2 cellular contexts compared by ENCODE assay signal in genomic region chr1:214241060-214241459, GRCh38.
A peak's percentile ranks its signal among the peaks of the same experiment; 100 is the strongest.
TF ChIP-seq lines count a peak whose summit lies in the region.

No MANE protein-coding gene starts in this region.

TF ChIP-seq in HepG2, 621 proteins besides CTCF, POLR2A, EP300 and RAD21:
- TF ChIP-seq ZNF746 (CRISPR knock-in tag; IDR thresholded peaks at IDR 0.05) (no peak), CREB1 (IDR thresholded peaks at IDR 0.05) (0 out of 2 replicates have a peak, but pooled peaks have one; percentile 16), CREB1 (CRISPR knock-in tag; IDR thresholded peaks at IDR 0.05) (no peak)

TF ChIP-seq in endothelial cell of umbilical vein, 7 proteins besides CTCF, POLR2A, EP300 and RAD21:
- TF ChIP-seq FOS (IDR thresholded peaks at IDR 0.05; ENCODE audit: borderline replicate concordance, insufficient read depth, low read length) (peak; percentile 85), GATA2 (IDR thresholded peaks at IDR 0.05; ENCODE audit: insufficient read depth, insufficient read length, low read depth, low read length) (no peak), JUN (IDR thresholded peaks at IDR 0.05; ENCODE audit: borderline replicate concordance, insufficient read depth, insufficient read length, low read depth) (peak; percentile 33), MYC (IDR thresholded peaks at IDR 0.05; ENCODE audit: low read depth, low read length) (no peak), EZH2 (IDR thresholded peaks at IDR 0.05; ENCODE audit: borderline replicate concordance, low read depth, low read length, severe bottlenecking) (no peak), POLR2AphosphoS5 (IDR thresholded peaks at IDR 0.05; ENCODE audit: insufficient read depth, low read depth, low read length) (no peak)
- TF ChIP-seq, protein P1, sequence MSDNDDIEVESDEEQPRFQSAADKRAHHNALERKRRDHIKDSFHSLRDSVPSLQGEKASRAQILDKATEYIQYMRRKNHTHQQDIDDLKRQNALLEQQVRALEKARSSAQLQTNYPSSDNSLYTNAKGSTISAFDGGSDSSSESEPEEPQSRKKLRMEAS (IDR thresholded peaks at IDR 0.05; ENCODE audit: insufficient read depth, insufficient read length): no peak
